ENCODE assay signal across 13 cellular contexts in the genomic region with DNA sequence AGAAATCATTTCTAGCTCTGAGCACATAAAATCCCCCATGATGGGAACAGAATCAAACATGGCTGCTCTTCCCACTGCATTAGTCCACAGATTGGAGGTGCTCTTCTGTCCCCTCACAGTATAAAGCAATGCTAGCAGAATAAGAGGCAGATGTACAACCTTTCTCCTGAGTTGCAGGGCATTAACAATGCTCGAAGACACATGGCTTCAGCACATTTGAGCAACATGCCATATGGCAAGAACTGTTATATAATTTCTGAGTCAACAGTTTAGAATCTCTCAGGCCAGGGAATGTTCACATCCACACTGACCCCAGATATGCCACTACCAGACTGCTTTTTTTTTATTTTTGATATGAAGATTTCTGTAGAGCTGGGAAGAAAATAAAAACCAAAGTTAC.
DNase-seq lines count a peak whose midpoint lies in the region; ATAC-seq lines count a peak whose summit lies in the region.
"Had no signal": no experiment of that assay in that cellular context is flagged by ENCODE, and none has a peak within 500 bp of the region (broad histone marks: within the 10 kb centered on the region; RNA-seq: fewer than 3 reads in every experiment).

No MANE protein-coding gene starts in this region.

- DNase-seq in AG08395 (ENCODE audit: low spot score) (peak; percentile 75), NCI-H226 (peak; percentile 84), cerebellum (ENCODE audit: low spot score) (peak; percentile 82), medulla oblongata (ENCODE audit: extremely low spot score) (peak; percentile 25), NCI-H187 treated with DMSO at 0.1 percent for 48 hours (lab: John Stamatoyannopoulos, UW) (no peak), NCI-H2227 (lab: John Stamatoyannopoulos, UW; ENCODE audit: unreplicated experiment) (no peak)
- DNase-seq: activated CD4-positive, alpha-beta T cell treated with anti-CD3 and anti-CD28 coated beads for 48 hours; amniotic stem cell; BE2C; immature natural killer cell; trophoblast cell had no signal

- ATAC-seq in HG03565 (IDR thresholded peaks at IDR 0.05; ENCODE audit: unreplicated experiment) (no peak), GM21447 (IDR thresholded peaks at IDR 0.05; ENCODE audit: unreplicated experiment) (no peak)

Comparison
In these comparisons a context has a peak if more than half of its experiments do, and no peak if none do; other contexts are left out.
1. DNase-seq: peak in AG08395 (single experiment), NCI-H226 (single experiment), cerebellum (single experiment) and medulla oblongata (single experiment); none in NCI-H187 treated with DMSO at 0.1 percent for 48 hours (single experiment) and NCI-H2227 (single experiment).